In the genomic region with DNA sequence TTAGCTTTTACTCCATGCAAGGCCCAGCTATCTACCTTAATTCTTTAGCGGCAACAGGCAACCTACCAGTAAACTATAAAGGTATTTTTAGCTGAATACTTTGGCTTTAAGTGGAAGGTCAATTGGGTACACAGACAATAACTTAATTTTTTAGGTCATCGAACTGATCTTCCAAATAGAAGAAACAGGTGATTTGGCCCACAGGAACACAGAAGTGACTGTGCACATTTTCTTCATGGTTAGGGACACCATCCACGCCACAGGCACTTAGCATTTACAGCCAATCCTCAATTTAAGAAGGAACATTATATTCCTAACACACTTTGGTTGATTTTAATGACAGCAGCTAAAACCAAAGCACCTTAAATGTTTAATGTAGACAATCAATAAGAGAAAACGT, we compare ENCODE assay signal across 9 cellular contexts. TPM values are rescaled to one million over a fixed set of nuclear protein-coding genes. Genes with fewer than 3 reads are reported as not detected.
DNase-seq lines count a peak whose midpoint lies in the region; ATAC-seq, FAIRE-seq and TF ChIP-seq lines count a peak whose summit lies in the region.
"Had no signal": no experiment of that assay in that cellular context is flagged by ENCODE, and none has a peak within 500 bp of the region (broad histone marks: within the 10 kb centered on the region; RNA-seq: fewer than 3 reads in every experiment).

No MANE protein-coding gene starts in this region.

- no peak for TF ChIP-seq RAD21 in GM12878 (IDR thresholded peaks at IDR 0.05; ENCODE audit: insufficient read depth, low read depth, low read length)

- H3K27me3 ChIP-seq in A673 (replicated peaks; ENCODE audit: insufficient read depth, low read depth, low read length, poor library complexity) = no peaks in the 10 kb centered on the region
- H3K27me3 ChIP-seq in HL-60 (ENCODE audit: insufficient read depth, poor library complexity, severe bottlenecking) = no peaks in the 10 kb centered on the region
- H3K27me3 ChIP-seq in GM12878 (replicated peaks in 1 of 2; ENCODE audit: control insufficient read depth in 2 of 2, insufficient read depth in 2 of 2, low read length in 1 of 2) = no peaks in the 10 kb centered on the region

- TF ChIP-seq EP300 in GM12878 (IDR thresholded peaks at IDR 0.05; ENCODE audit: borderline replicate concordance in 1 of 2, control insufficient read depth in 1 of 2, low read depth in 2 of 2, low read length in 2 of 2) = no peak

- ATAC-seq in GM12878 (no peak), left colon (no peak), HG03460 (IDR thresholded peaks at IDR 0.05; ENCODE audit: unreplicated experiment) (no peak), HG03280 (IDR thresholded peaks at IDR 0.05; ENCODE audit: unreplicated experiment) (no peak)

- H3K9me3 ChIP-seq in A673 (ENCODE audit: low read depth, low read length, poor library complexity, severe bottlenecking) (no peaks in the 10 kb centered on the region), GM12878 (replicated peaks; ENCODE audit: control insufficient read depth, insufficient read depth, low read length) (no peaks in the 10 kb centered on the region), mesodermal cell (ENCODE audit: control insufficient read depth, low read length) (no peaks in the 10 kb centered on the region)

- intact Hi-C loops in A673 (cut with micrococcal nuclease; ENCODE audit: unreplicated experiment) (loop anchor here (5.0 kb wide), 1 partner anchor 110 kb away; a partner anchor contains a TSS), GM12878 (cut with micrococcal nuclease; ENCODE audit: unreplicated experiment) (loop anchor here (5.0 kb wide), 5 partner anchors 100 to 310 kb away; a partner anchor contains a TSS), left colon (cut with DNase I, micrococcal nuclease) (no loop called here)

- SMC1A ChIA-PET in GM12878 (lab: Charles Lee; ENCODE audit: uncharacterized antibody, unreplicated experiment) = interaction anchor here (0.8 to 5.1 kb wide), 12 partner anchors 8 to 310 kb away, joined by 3 to 49 read pairs (median 6); no protein-coding TSS in a partner anchor

- H3K27ac ChIP-seq in A673 (ENCODE audit: low read depth, low read length, poor library complexity, severe bottlenecking) (no peak overlapping the region), HL-60 (replicated peaks) (peak overlapping the region; percentile 89), GM12878 (ENCODE audit: control insufficient read depth, insufficient read depth) (peak overlapping the region; percentile 93), mesodermal cell (ENCODE audit: low read depth, low read length, severe bottlenecking) (no peak overlapping the region)

- H3K9ac ChIP-seq in GM12878 (ENCODE audit: control insufficient read depth, insufficient read depth, low read length) = peak overlapping the region; percentile 96

- no peak for TF ChIP-seq POLR2A in GM12878 (IDR thresholded peaks at IDR 0.05; ENCODE audit: low read depth, low read length)

- DNase-seq in A673 (ENCODE audit: low spot score) = no peak
- DNase-seq in HL-60 (ENCODE audit: low read depth in 1 of 2, low spot score in 1 of 2) = no peak
- no peak for DNase-seq in GM12878 (ENCODE audit: low read depth, low spot score)
- DNase-seq in left colon = no peak
- DNase-seq in retina = no peak
- DNase-seq: SHP77 treated with DMSO at 0.1 percent for 48 hours had no signal

- TF ChIP-seq CTCF in A673 (conservative IDR thresholded peaks at IDR 0.05; ENCODE audit: low read depth, low read length) (no peak), HL-60 (IDR thresholded peaks at IDR 0.05; ENCODE audit: insufficient read depth, low read length) (no peak), GM12878 (IDR thresholded peaks at IDR 0.05 in 2 of 3, conservative IDR thresholded peaks at IDR 0.05 in 1 of 3; ENCODE audit: control insufficient read depth in 2 of 3, extremely low read depth in 1 of 3, insufficient read depth in 1 of 3, low read depth in 3 of 3, low read length in 3 of 3) (no peak)

- H3K79me2 ChIP-seq in GM12878 (ENCODE audit: control insufficient read depth, insufficient read depth, low read length) = peaks cover 68% of the 10 kb centered on the region

- H3K4me3 ChIP-seq in A673 (ENCODE audit: low read depth, low read length, poor library complexity, severe bottlenecking) (peak overlapping the region; percentile 57), HL-60 (replicated peaks; ENCODE audit: insufficient read depth, low read length) (peak overlapping the region; percentile 77), GM12878 (peak overlapping the region; percentile 72), mesodermal cell (ENCODE audit: extremely low read depth, insufficient read depth, low read length, poor library complexity, severe bottlenecking) (peak overlapping the region; percentile 84)

- BruUV-seq in A673 (replicated peaks; lab: Mats Ljungman, UMichigan) (no TSS peak), GM12878 (replicated peaks; lab: Mats Ljungman, UMichigan) (no TSS peak)

- H2AFZ ChIP-seq in GM12878 (ENCODE audit: control insufficient read depth, low read depth, low read length) = no peak overlapping the region

- H3K4me2 ChIP-seq in GM12878 (ENCODE audit: control insufficient read depth, insufficient read depth) = peak overlapping the region; percentile 72

- in situ Hi-C loops in GM12878 (cut with MboI) = no loop called here

- RAD21 ChIA-PET in GM12878 (lab: Charles Lee; ENCODE audit: unreplicated experiment) = interaction anchor here (0.8 to 5.0 kb wide), 4 partner anchors 13 to 310 kb away, joined by 5 to 37 read pairs (median 8); no protein-coding TSS in a partner anchor

- POLR2A ChIA-PET in A673 (lab: Charles Lee; ENCODE audit: low non-redundant PET) = interaction anchor here (0.6 kb wide), 1 partner anchor 311 kb away, joined by 3 read pairs; no protein-coding TSS in a partner anchor
- POLR2A ChIA-PET in GM12878 (lab: Charles Lee) = interaction anchor here (1.1 to 2.9 kb wide), 3 partner anchors 9 to 101 kb away, joined by 4 to 13 read pairs (median 9); no protein-coding TSS in a partner anchor

- CTCF ChIA-PET in A673 (lab: Charles Lee) = no interaction called here
- CTCF ChIA-PET in GM12878 (lab: Yijun Ruan, JAX) = interaction anchor here (0.7 to 4.3 kb wide), 9 partner anchors 9 to 310 kb away, joined by 3 to 37 read pairs (median 6); no protein-coding TSS in a partner anchor

- no peak for FAIRE-seq in GM12878 (lab: Jason Lieb, UNC)

- H3K4me1 ChIP-seq in A673 (ENCODE audit: insufficient read depth, low read length, poor library complexity, severe bottlenecking) (peaks cover 8% of the 10 kb centered on the region), GM12878 (ENCODE audit: control insufficient read depth, insufficient read depth, low read length) (peaks cover 7% of the 10 kb centered on the region), mesodermal cell (ENCODE audit: control insufficient read depth, insufficient read depth, low read length, poor library complexity, severe bottlenecking) (peaks cover 5% of the 10 kb centered on the region)

- WGBS in GM12878 (ENCODE audit: insufficient coverage, insufficient replicate concordance, low lambda C conversion rate, missing lambda C conversion rate) = 19% methylated on average over 4 of the region's 4 CpGs
- 88 to 93% methylated on average over 2 of the region's 4 CpGs for WGBS in mesodermal cell (ENCODE audit: insufficient coverage in 2 of 2), 2 experiments

- H3K36me3 ChIP-seq in A673 (ENCODE audit: insufficient read depth, low read length, poor library complexity, severe bottlenecking) (no peaks in the 10 kb centered on the region), GM12878 (ENCODE audit: control insufficient read depth in 2 of 2, insufficient read depth in 2 of 2, low read length in 1 of 2) (no peaks in the 10 kb centered on the region), mesodermal cell (ENCODE audit: control insufficient read depth, insufficient read depth, low read length) (peaks cover 28% of the 10 kb centered on the region)

- peaks cover 2% of the 10 kb centered on the region; the same call in 1 of the 2 replicates for H4K20me1 ChIP-seq in GM12878 (ENCODE audit: control insufficient read depth, insufficient read depth)

RNA-seq across cellular contexts. Expression of a gene that starts 1.9 kb away (rescaled TPM):
- total RNA-seq in A673 (2021) (173 and 186 TPM in 2 replicates), GM12878 (2014; rRNA removed) (122 and 150 TPM in 2 replicates), GM12878 (2014; rRNA removed; fragmentation: Illumina TruSeq; extraction: Trizol) (123 and 129 TPM in 2 replicates), GM12878 (2021) (161 and 167 TPM in 2 replicates), left colon (10 to 100 TPM; 86.5 to 99.5 TPM)
- total RNA-seq in GM12878 (2013; cell fraction: nucleolus; rRNA removed) = 73.4 and 75.0 TPM in 2 replicates
- polyA plus RNA-seq in GM12878 (2011; ENCODE audit: low read depth) = 27.5 TPM
- polyA plus RNA-seq in GM12878 (2011; rRNA removed) (167 and 209 TPM in 2 replicates), GM12878 (2014; fragmentation: Illumina TruSeq; extraction: Trizol) (119 and 147 TPM in 2 replicates), GM12878 (2014; fragmentation: Nextera tagmentation; extraction: Ambion mirVana) (100 to 1,000 TPM in 1 of 2 experiments, 10 to 100 TPM in 1; 77.2 to 114 TPM), GM12878 (2014; rRNA removed) (71.2 and 84.8 TPM in 2 replicates), GM12878 (2016; fragmentation: Nextera tagmentation; extraction: Ambion mirVana) (100 to 1,000 TPM; 120 to 124 TPM)
- 40.2 and 49.8 TPM in 2 replicates for polyA plus RNA-seq in GM12878 (2011; cell fraction: cytosol; rRNA removed)
- 24.9 and 28.6 TPM in 2 replicates for polyA plus RNA-seq in GM12878 (2011; cell fraction: nucleus; rRNA removed)
- 48.0 and 52.4 TPM in 2 replicates for polyA plus RNA-seq in GM12878 (2012)
- 62.9 and 115 TPM in 2 replicates for polyA minus RNA-seq in GM12878 (2011; rRNA and poly(A)+ RNA removed)
- polyA minus RNA-seq in GM12878 (2011; cell fraction: cytosol; rRNA and poly(A)+ RNA removed) = 40.1 and 44.7 TPM in 2 replicates
- 13.4 and 25.0 TPM in 2 replicates for polyA minus RNA-seq in GM12878 (2011; cell fraction: nucleus; rRNA and poly(A)+ RNA removed)
- 120 TPM for polyA plus RNA-seq in mesodermal cell (2013, experiment 1 of 2)
- polyA plus RNA-seq in mesodermal cell (2013, experiment 2 of 2) = 107 TPM

RNA-seq across cellular contexts. Expression of a gene that starts 38.2 kb away (rescaled TPM):
- total RNA-seq in A673 (2021) (16.8 and 20.9 TPM in 2 replicates), GM12878 (2014; rRNA removed) (32.4 and 33.1 TPM in 2 replicates), GM12878 (2014; rRNA removed; fragmentation: Illumina TruSeq; extraction: Trizol) (32.1 and 35.0 TPM in 2 replicates), GM12878 (2021) (30.2 and 34.6 TPM in 2 replicates), left colon (1 to 10 TPM; 5.9 to 7.9 TPM)
- total RNA-seq in GM12878 (2013; cell fraction: nucleolus; rRNA removed) = 30.8 and 31.3 TPM in 2 replicates
- 7.1 TPM for polyA plus RNA-seq in GM12878 (2011; ENCODE audit: low read depth)
- polyA plus RNA-seq in GM12878 (2011; rRNA removed) (42.9 and 44.5 TPM in 2 replicates), GM12878 (2014; fragmentation: Illumina TruSeq; extraction: Trizol) (26.8 and 41.0 TPM in 2 replicates), GM12878 (2014; fragmentation: Nextera tagmentation; extraction: Ambion mirVana) (1 to 10 TPM; 4.2 to 4.3 TPM), GM12878 (2014; rRNA removed) (29.8 and 30.4 TPM in 2 replicates), GM12878 (2016; fragmentation: Nextera tagmentation; extraction: Ambion mirVana) (10 to 100 TPM; 17.6 to 18.1 TPM)
- polyA plus RNA-seq in GM12878 (2011; cell fraction: cytosol; rRNA removed) = 37.6 and 43.4 TPM in 2 replicates
- polyA plus RNA-seq in GM12878 (2011; cell fraction: nucleus; rRNA removed) = 51.9 and 59.1 TPM in 2 replicates
- 9.3 and 14.9 TPM in 2 replicates for polyA plus RNA-seq in GM12878 (2012)
- polyA minus RNA-seq in GM12878 (2011; rRNA and poly(A)+ RNA removed) = 72.4 and 94.5 TPM in 2 replicates
- 17.6 and 29.7 TPM in 2 replicates for polyA minus RNA-seq in GM12878 (2011; cell fraction: cytosol; rRNA and poly(A)+ RNA removed)
- polyA minus RNA-seq in GM12878 (2011; cell fraction: nucleus; rRNA and poly(A)+ RNA removed) = 28.9 and 42.3 TPM in 2 replicates
- polyA plus RNA-seq in mesodermal cell (2013, experiment 1 of 2) = 8.3 TPM
- 9.8 TPM for polyA plus RNA-seq in mesodermal cell (2013, experiment 2 of 2)

Comparison
In these comparisons a context has a peak if more than half of its experiments do, and no peak if none do; other contexts are left out.
1. H3K27ac ChIP-seq: peak in HL-60 (single experiment) and GM12878 (single experiment); none in A673 (single experiment) and mesodermal cell (single experiment).
2. intact Hi-C loops: an anchor here in A673 (5.0 kb wide) and GM12878 (5.0 kb wide); none called in left colon.
3. Peak in every context shown above with its lines, with median percentiles within 50 percentile points of each other: H3K4me3 ChIP-seq.